Comparison of ENCODE assay signal across 11 cellular contexts in genomic region chr19:6667114-6667627, GRCh38.
DNase-seq lines count a peak whose midpoint lies in the region; ATAC-seq lines count a peak whose summit lies in the region.
"Had no signal": no experiment of that assay in that cellular context is flagged by ENCODE, and none has a peak within 500 bp of the region (broad histone marks: within the 10 kb centered on the region; RNA-seq: fewer than 3 reads in every experiment).

No MANE protein-coding gene starts in this region.

- no peaks in the 10 kb centered on the region for H3K9me3 Mint-ChIP-seq in activated naive CD4-positive, alpha-beta T cell treated with anti-CD3 and anti-CD28 coated beads, Interleukin-2, amount 50 U/mL, for 24 hours
- H3K9me3 Mint-ChIP-seq in T-helper 2 cell treated with Interferon-gamma antibody and Interleukin-4, amounts not matched to agents 5 μg/mL and 100 μg/mL, for 36 hours = peaks cover 3% of the 10 kb centered on the region
- no peaks in the 10 kb centered on the region for H3K9me3 Mint-ChIP-seq in central memory CD8-positive, alpha-beta T cell

- no peak for ATAC-seq in central memory CD8-positive, alpha-beta T cell (replicated peaks; ENCODE audit: extremely low read depth, poor library complexity, severe bottlenecking)
- no peak for ATAC-seq in stimulated activated naive CD8-positive, alpha-beta T cell treated with anti-CD3 and anti-CD28 coated beads, Interleukin-15, Interleukin-2, amounts not matched to agents 100 U/mL and 50 U/mL, for 24 hours
- ATAC-seq in GM19467 (IDR thresholded peaks at IDR 0.05; ENCODE audit: unreplicated experiment) = no peak
- ATAC-seq in HG03520 (IDR thresholded peaks at IDR 0.05; ENCODE audit: unreplicated experiment) = no peak
- ATAC-seq in GM19395 (IDR thresholded peaks at IDR 0.05; ENCODE audit: unreplicated experiment) = no peak
- ATAC-seq: right cardiac atrium had no signal

- H3K4me3 Mint-ChIP-seq in activated naive CD4-positive, alpha-beta T cell treated with anti-CD3 and anti-CD28 coated beads, Interleukin-2, amount 50 U/mL, for 24 hours = peak overlapping the region; percentile 99
- peak overlapping the region; percentile 49 for H3K4me3 Mint-ChIP-seq in T-helper 2 cell treated with Interferon-gamma antibody and Interleukin-4, amounts not matched to agents 5 μg/mL and 100 μg/mL, for 36 hours
- H3K4me3 Mint-ChIP-seq in central memory CD8-positive, alpha-beta T cell = peak overlapping the region; percentile 99
- H3K4me3 Mint-ChIP-seq: B cell had no signal

- H3K36me3 Mint-ChIP-seq in activated naive CD4-positive, alpha-beta T cell treated with anti-CD3 and anti-CD28 coated beads, Interleukin-2, amount 50 U/mL, for 24 hours = peaks cover 19% of the 10 kb centered on the region
- H3K36me3 Mint-ChIP-seq in T-helper 2 cell treated with Interferon-gamma antibody and Interleukin-4, amounts not matched to agents 5 μg/mL and 100 μg/mL, for 36 hours (ENCODE audit: low read depth) = peaks cover 23% of the 10 kb centered on the region
- peaks cover 36% of the 10 kb centered on the region for H3K36me3 Mint-ChIP-seq in central memory CD8-positive, alpha-beta T cell (ENCODE audit: insufficient read depth)

- DNase-seq in activated naive CD4-positive, alpha-beta T cell treated with anti-CD3 and anti-CD28 coated beads, Interleukin-2, amount 50 U/mL, for 16 hours = no peak
- DNase-seq in T-helper 2 cell treated with Interferon-gamma antibody and Interleukin-4, amounts not matched to agents 5 μg/mL and 100 μg/mL, for 36 hours (ENCODE audit: low spot score) = no peak
- DNase-seq in central memory CD8-positive, alpha-beta T cell (ENCODE audit: low spot score in 2 of 2) = no peak
- DNase-seq in stimulated activated naive CD8-positive, alpha-beta T cell treated with anti-CD3 and anti-CD28 coated beads, Interleukin-15, Interleukin-2, amounts not matched to agents 100 U/mL and 50 U/mL, for 24 hours = peak; percentile 51
- DNase-seq: cerebellar nuclear complex, right cardiac atrium had no signal

- H3K27me3 Mint-ChIP-seq in activated naive CD4-positive, alpha-beta T cell treated with anti-CD3 and anti-CD28 coated beads, Interleukin-2, amount 50 U/mL, for 24 hours = no peaks in the 10 kb centered on the region
- H3K27me3 Mint-ChIP-seq in T-helper 2 cell treated with Interferon-gamma antibody and Interleukin-4, amounts not matched to agents 5 μg/mL and 100 μg/mL, for 36 hours (ENCODE audit: low read depth) = no peaks in the 10 kb centered on the region
- H3K27me3 Mint-ChIP-seq in central memory CD8-positive, alpha-beta T cell = no peaks in the 10 kb centered on the region

- H3K27ac Mint-ChIP-seq in activated naive CD4-positive, alpha-beta T cell treated with anti-CD3 and anti-CD28 coated beads, Interleukin-2, amount 50 U/mL, for 24 hours = peak overlapping the region; percentile 85
- H3K27ac Mint-ChIP-seq in T-helper 2 cell treated with Interferon-gamma antibody and Interleukin-4, amounts not matched to agents 5 μg/mL and 100 μg/mL, for 36 hours = no peak overlapping the region
- peak overlapping the region; percentile 14 for H3K27ac Mint-ChIP-seq in central memory CD8-positive, alpha-beta T cell (ENCODE audit: low read depth)
- H3K27ac Mint-ChIP-seq: B cell had no signal

- H3K4me1 Mint-ChIP-seq in activated naive CD4-positive, alpha-beta T cell treated with anti-CD3 and anti-CD28 coated beads, Interleukin-2, amount 50 U/mL, for 24 hours = peaks cover 24% of the 10 kb centered on the region
- peaks cover 33% of the 10 kb centered on the region for H3K4me1 Mint-ChIP-seq in T-helper 2 cell treated with Interferon-gamma antibody and Interleukin-4, amounts not matched to agents 5 μg/mL and 100 μg/mL, for 36 hours (ENCODE audit: low read depth)
- H3K4me1 Mint-ChIP-seq in central memory CD8-positive, alpha-beta T cell = peaks cover 42% of the 10 kb centered on the region

Comparison
In these comparisons a context has a peak if more than half of its experiments do, and no peak if none do; other contexts are left out.
1. H3K4me3 Mint-ChIP-seq: peak in every context shown above with its lines; median percentile 99 in activated naive CD4-positive, alpha-beta T cell treated with anti-CD3 and anti-CD28 coated beads, Interleukin-2, amount 50 U/mL, for 24 hours; 99 in central memory CD8-positive, alpha-beta T cell; 49 in T-helper 2 cell treated with Interferon-gamma antibody and Interleukin-4, amounts not matched to agents 5 μg/mL and 100 μg/mL, for 36 hours.